8 cellular contexts compared by ENCODE assay signal in the genomic region with DNA sequence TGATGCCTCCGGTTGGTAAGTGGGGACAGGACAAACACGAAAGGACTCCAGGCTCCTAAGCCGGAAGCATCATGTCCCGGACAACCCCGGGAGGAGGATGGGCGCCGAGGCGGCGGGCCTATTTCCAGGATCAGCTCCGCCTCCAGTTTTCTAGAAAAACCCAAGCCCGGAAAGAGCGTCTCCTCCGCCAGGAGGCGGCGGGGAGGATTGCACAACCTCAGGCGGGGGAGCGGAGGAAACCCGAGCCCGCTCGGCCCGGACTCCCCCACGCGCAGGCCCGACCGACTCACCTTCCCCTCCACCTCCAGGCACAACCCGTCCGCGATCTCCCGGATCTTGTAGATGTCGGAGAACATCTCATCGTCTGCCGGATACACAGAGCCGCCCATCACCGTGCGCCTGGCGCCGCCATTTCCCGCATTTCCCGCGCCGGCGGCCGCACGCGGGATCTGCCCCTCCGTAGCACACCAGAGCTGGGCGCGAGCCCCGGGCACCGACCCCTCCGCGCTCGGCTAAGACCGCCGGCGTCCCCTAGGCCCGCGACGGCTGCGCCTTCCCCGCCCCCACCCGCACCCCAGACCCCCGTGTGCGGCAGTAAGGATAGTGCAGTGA. TPM values are rescaled to one million over a fixed set of nuclear protein-coding genes. Genes with fewer than 3 reads are reported as not detected.
DNase-seq lines count a peak whose midpoint lies in the region; ATAC-seq, FAIRE-seq and TF ChIP-seq lines count a peak whose summit lies in the region.

No MANE protein-coding gene starts in this region.

- POLR2A ChIA-PET in A673 (lab: Charles Lee; ENCODE audit: low non-redundant PET) = interaction anchor here (0.6 to 1.3 kb wide), 6 partner anchors 11 to 263 kb away, joined by 3 to 10 read pairs (median 4); no protein-coding TSS in a partner anchor

- intact Hi-C loops in A673 (cut with micrococcal nuclease; ENCODE audit: unreplicated experiment) = no loop called here

- H3K27me3 ChIP-seq in A673 (replicated peaks; ENCODE audit: insufficient read depth, low read depth, low read length, poor library complexity) (no peaks in the 10 kb centered on the region), kidney epithelial cell (ENCODE audit: control insufficient read depth, insufficient read depth, low read length) (no peaks in the 10 kb centered on the region)

- H3K36me3 ChIP-seq in A673 (ENCODE audit: insufficient read depth, low read length, poor library complexity, severe bottlenecking) (peaks cover 56% of the 10 kb centered on the region), kidney epithelial cell (ENCODE audit: control insufficient read depth, insufficient read depth, low read length) (peaks cover 1% of the 10 kb centered on the region)

- DNase-seq in A673 (ENCODE audit: low spot score) (peak; percentile 95), GM18507 (ENCODE audit: extremely low spot score, insufficient read length, low read depth) (no peak), NCI-H2196 treated with DMSO at 0.1 percent for 48 hours (lab: John Stamatoyannopoulos, UW; ENCODE audit: unreplicated experiment) (peak; percentile 33), cerebellar nuclear complex (lab: John Stamatoyannopoulos, UW) (peak; percentile 26 to 33), kidney epithelial cell (ENCODE audit: low read depth) (peak; percentile 67)
- DNase-seq in activated CD4-positive, alpha-beta T cell treated with anti-CD3 and anti-CD28 coated beads for 24 hours (ENCODE audit: low read depth in 2 of 2) = peak; percentile 62 to 67
- peak; percentile 66 to 73 for DNase-seq in stimulated activated CD4-positive, alpha-beta T cell treated with anti-CD3 and anti-CD28 coated beads, Interleukin-15, amount 100 ng/mL, for 1 hour (ENCODE audit: low read depth in 1 of 2, low spot score in 1 of 2)

- ATAC-seq in HG03045 (IDR thresholded peaks at IDR 0.05; ENCODE audit: unreplicated experiment) = peak; percentile 44

- H3K4me3 ChIP-seq in A673 (ENCODE audit: low read depth, low read length, poor library complexity, severe bottlenecking) (peak overlapping the region; percentile 99), kidney epithelial cell (ENCODE audit: low read depth, low read length) (peak overlapping the region; percentile 99)

- TF ChIP-seq CTCF in A673 (conservative IDR thresholded peaks at IDR 0.05; ENCODE audit: low read depth, low read length) = peak; percentile 40; the same call in 1 of the 2 replicates
- TF ChIP-seq CTCF in kidney epithelial cell (IDR thresholded peaks at IDR 0.05; ENCODE audit: insufficient read depth, low read length, poor library complexity, severe bottlenecking) = peak; percentile 48

- CTCF ChIA-PET in A673 (lab: Charles Lee) = interaction anchor here (0.6 kb wide), 1 partner anchor 8 kb away, joined by 3 read pairs; no protein-coding TSS in a partner anchor

- H3K27ac ChIP-seq in A673 (ENCODE audit: low read depth, low read length, poor library complexity, severe bottlenecking) = peak overlapping the region; percentile 100

- FAIRE-seq in GM18507 (lab: Jason Lieb, UNC) = peak; percentile 46

- no TSS peak for BruUV-seq in A673 (replicated peaks; lab: Mats Ljungman, UMichigan)

- H3K9me3 ChIP-seq in A673 (ENCODE audit: low read depth, low read length, poor library complexity, severe bottlenecking) = no peaks in the 10 kb centered on the region

- peaks cover 41% of the 10 kb centered on the region for H3K4me1 ChIP-seq in A673 (ENCODE audit: insufficient read depth, low read length, poor library complexity, severe bottlenecking)

RNA-seq across cellular contexts. Expression of a gene that starts 0.5 kb away (rescaled TPM):
- 1,957 and 1,963 TPM in 2 replicates for total RNA-seq in A673 (2021)
- 2,692 and 3,236 TPM in 2 replicates for total RNA-seq in kidney epithelial cell
